In the genomic region with DNA sequence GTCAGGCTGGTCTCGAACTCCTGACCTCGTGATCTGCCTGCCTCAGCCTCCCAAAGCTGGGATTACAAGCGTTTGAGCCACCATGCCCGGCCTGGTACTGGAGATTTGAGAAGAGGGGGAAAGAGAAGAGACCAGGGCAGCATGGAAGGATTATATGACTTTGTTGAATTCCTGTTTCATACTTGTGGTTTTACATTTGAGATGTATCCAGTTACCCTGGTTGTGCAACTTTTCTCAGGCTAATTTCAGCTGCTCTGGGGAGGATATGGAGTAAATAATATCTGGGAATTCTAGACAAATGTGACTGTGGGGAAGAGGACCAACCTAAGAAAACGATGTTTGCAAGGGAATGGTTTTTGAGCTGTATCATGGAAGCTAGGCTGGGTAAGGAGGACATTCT, we compare ENCODE assay signal across 1 cellular context.
TF ChIP-seq lines count a peak whose summit lies in the region.

No MANE protein-coding gene starts in this region.

TF ChIP-seq in SK-N-SH, 30 proteins besides CTCF, POLR2A, EP300 and RAD21 (continued from another document):
- TF ChIP-seq, protein P1, sequence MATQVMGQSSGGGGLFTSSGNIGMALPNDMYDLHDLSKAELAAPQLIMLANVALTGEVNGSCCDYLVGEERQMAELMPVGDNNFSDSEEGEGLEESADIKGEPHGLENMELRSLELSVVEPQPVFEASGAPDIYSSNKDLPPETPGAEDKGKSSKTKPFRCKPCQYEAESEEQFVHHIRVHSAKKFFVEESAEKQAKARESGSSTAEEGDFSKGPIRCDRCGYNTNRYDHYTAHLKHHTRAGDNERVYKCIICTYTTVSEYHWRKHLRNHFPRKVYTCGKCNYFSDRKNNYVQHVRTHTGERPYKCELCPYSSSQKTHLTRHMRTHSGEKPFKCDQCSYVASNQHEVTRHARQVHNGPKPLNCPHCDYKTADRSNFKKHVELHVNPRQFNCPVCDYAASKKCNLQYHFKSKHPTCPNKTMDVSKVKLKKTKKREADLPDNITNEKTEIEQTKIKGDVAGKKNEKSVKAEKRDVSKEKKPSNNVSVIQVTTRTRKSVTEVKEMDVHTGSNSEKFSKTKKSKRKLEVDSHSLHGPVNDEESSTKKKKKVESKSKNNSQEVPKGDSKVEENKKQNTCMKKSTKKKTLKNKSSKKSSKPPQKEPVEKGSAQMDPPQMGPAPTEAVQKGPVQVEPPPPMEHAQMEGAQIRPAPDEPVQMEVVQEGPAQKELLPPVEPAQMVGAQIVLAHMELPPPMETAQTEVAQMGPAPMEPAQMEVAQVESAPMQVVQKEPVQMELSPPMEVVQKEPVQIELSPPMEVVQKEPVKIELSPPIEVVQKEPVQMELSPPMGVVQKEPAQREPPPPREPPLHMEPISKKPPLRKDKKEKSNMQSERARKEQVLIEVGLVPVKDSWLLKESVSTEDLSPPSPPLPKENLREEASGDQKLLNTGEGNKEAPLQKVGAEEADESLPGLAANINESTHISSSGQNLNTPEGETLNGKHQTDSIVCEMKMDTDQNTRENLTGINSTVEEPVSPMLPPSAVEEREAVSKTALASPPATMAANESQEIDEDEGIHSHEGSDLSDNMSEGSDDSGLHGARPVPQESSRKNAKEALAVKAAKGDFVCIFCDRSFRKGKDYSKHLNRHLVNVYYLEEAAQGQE (IDR thresholded peaks at IDR 0.05; ENCODE audit: low read depth, low read length): no peak
- no peak for TF ChIP-seq MXI1 (IDR thresholded peaks at IDR 0.05; ENCODE audit: low read depth, low read length)
- TF ChIP-seq TEAD4 (IDR thresholded peaks at IDR 0.05; ENCODE audit: borderline replicate concordance, insufficient read depth): peak; percentile 45; the same call in 1 of the 2 replicates
- TF ChIP-seq RFX5 (IDR thresholded peaks at IDR 0.05; ENCODE audit: low read length): no peak
- no peak for TF ChIP-seq EZH2phosphoT487 (IDR thresholded peaks at IDR 0.05; ENCODE audit: borderline replicate concordance, low read depth)
- no peak for TF ChIP-seq MEF2A (IDR thresholded peaks at IDR 0.05; ENCODE audit: borderline replicate concordance, low read depth)
- TF ChIP-seq FOSL2 (IDR thresholded peaks at IDR 0.05; ENCODE audit: borderline replicate concordance, low read depth): no peak
- TF ChIP-seq ELF1 (IDR thresholded peaks at IDR 0.05): no peak
- TF ChIP-seq TAF1 (IDR thresholded peaks at IDR 0.05; ENCODE audit: borderline replicate concordance, low read depth, low read length): no peak
- TF ChIP-seq NRF1 (IDR thresholded peaks at IDR 0.05; ENCODE audit: low read depth, low read length): no peak
- TF ChIP-seq ZBTB33 (IDR thresholded peaks at IDR 0.05; ENCODE audit: borderline replicate concordance, low read depth): no peak
- no peak for TF ChIP-seq YY1 (IDR thresholded peaks at IDR 0.05; ENCODE audit: low read depth)
- no peak for TF ChIP-seq SMC3 (IDR thresholded peaks at IDR 0.05; ENCODE audit: low read depth, low read length)
- TF ChIP-seq, protein P2, sequence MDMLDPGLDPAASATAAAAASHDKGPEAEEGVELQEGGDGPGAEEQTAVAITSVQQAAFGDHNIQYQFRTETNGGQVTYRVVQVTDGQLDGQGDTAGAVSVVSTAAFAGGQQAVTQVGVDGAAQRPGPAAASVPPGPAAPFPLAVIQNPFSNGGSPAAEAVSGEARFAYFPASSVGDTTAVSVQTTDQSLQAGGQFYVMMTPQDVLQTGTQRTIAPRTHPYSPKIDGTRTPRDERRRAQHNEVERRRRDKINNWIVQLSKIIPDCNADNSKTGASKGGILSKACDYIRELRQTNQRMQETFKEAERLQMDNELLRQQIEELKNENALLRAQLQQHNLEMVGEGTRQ (IDR thresholded peaks at IDR 0.05; ENCODE audit: borderline replicate concordance, low read depth, low read length): no peak
- TF ChIP-seq GATA2 (CRISPR knock-in tag; IDR thresholded peaks at IDR 0.05): no peak
- no peak for TF ChIP-seq FOXM1 (IDR thresholded peaks at IDR 0.05; ENCODE audit: low read depth)
- TF ChIP-seq, protein P3, sequence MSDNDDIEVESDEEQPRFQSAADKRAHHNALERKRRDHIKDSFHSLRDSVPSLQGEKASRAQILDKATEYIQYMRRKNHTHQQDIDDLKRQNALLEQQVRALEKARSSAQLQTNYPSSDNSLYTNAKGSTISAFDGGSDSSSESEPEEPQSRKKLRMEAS (IDR thresholded peaks at IDR 0.05; ENCODE audit: low read depth): peak; percentile 58; the same call in 1 of the 2 replicates
